In genomic region chr1:36286802-36287201, GRCh38 we compare ENCODE assay signal across 1 cellular context.
TF ChIP-seq lines count a peak whose summit lies in the region.

No MANE protein-coding gene starts in this region.

TF ChIP-seq in IMR-90, 13 proteins besides CTCF, POLR2A, EP300 and RAD21 (continued from another document):
- TF ChIP-seq CHD1 (IDR thresholded peaks at IDR 0.05; ENCODE audit: low read depth, low read length) (no peak), SMC3 (IDR thresholded peaks at IDR 0.05; ENCODE audit: low read depth, low read length) (no peak), RCOR1 (IDR thresholded peaks at IDR 0.05; ENCODE audit: insufficient replicate concordance, low read length) (no peak), CEBPB (IDR thresholded peaks at IDR 0.05; ENCODE audit: low read depth, low read length) (no peak), USF2 (IDR thresholded peaks at IDR 0.05; ENCODE audit: low read depth, low read length) (no peak), NFE2L2 (IDR thresholded peaks at IDR 0.05; ENCODE audit: low read depth, low read length) (no peak), FOS (IDR thresholded peaks at IDR 0.05; ENCODE audit: low read depth, low read length) (no peak)
- TF ChIP-seq, protein P1, sequence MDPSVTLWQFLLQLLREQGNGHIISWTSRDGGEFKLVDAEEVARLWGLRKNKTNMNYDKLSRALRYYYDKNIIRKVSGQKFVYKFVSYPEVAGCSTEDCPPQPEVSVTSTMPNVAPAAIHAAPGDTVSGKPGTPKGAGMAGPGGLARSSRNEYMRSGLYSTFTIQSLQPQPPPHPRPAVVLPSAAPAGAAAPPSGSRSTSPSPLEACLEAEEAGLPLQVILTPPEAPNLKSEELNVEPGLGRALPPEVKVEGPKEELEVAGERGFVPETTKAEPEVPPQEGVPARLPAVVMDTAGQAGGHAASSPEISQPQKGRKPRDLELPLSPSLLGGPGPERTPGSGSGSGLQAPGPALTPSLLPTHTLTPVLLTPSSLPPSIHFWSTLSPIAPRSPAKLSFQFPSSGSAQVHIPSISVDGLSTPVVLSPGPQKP (IDR thresholded peaks at IDR 0.05; ENCODE audit: borderline replicate concordance, low read depth, low read length): no peak
